ENCODE assay signal across 8 cellular contexts in genomic region chr20:46400828-46401477, GRCh38. TPM values are rescaled to one million over a fixed set of nuclear protein-coding genes. Genes with fewer than 3 reads are reported as not detected.
DNase-seq lines count a peak whose midpoint lies in the region; ATAC-seq, FAIRE-seq and TF ChIP-seq lines count a peak whose summit lies in the region.

No MANE protein-coding gene starts in this region.

- DNase-seq in AG10803 (ENCODE audit: low read depth), result peak; percentile 53
- peak; percentile 42 for DNase-seq in astrocyte (ENCODE audit: low read depth)
- no peak for DNase-seq in lung (ENCODE audit: low spot score)
- DNase-seq in vagina (ENCODE audit: extremely low spot score in 2 of 2), result no peak
- DNase-seq in anterior cingulate cortex (lab: John Stamatoyannopoulos, UW), result no peak
- no peak for DNase-seq in activated CD8-positive, alpha-beta memory T cell treated with anti-CD3 and anti-CD28 coated beads, Interleukin-2, amount 50 U/mL, for 48 hours

- peaks cover 31% of the 10 kb centered on the region for H3K4me1 Mint-ChIP-seq in astrocyte (ENCODE audit: low read depth, unreplicated experiment)

- H3K9me3 Mint-ChIP-seq in astrocyte (ENCODE audit: unreplicated experiment), result no peaks in the 10 kb centered on the region

- H2AFZ ChIP-seq in astrocyte (ENCODE audit: low read depth, low read length), result no peak overlapping the region

- peak overlapping the region; percentile 55 for H3K27ac Mint-ChIP-seq in astrocyte (ENCODE audit: unreplicated experiment)

- TF ChIP-seq CTCF in AG10803 (conservative IDR thresholded peaks at IDR 0.05; ENCODE audit: low read length), result no peak
- no peak for TF ChIP-seq CTCF in astrocyte (IDR thresholded peaks at IDR 0.05; ENCODE audit: insufficient read depth, low read depth, low read length)
- TF ChIP-seq CTCF in lung (IDR thresholded peaks at IDR 0.05; ENCODE audit: control extremely low read depth, extremely low read depth), result no peak
- TF ChIP-seq CTCF in vagina (IDR thresholded peaks at IDR 0.05), result no peak

- TF ChIP-seq POLR2A in vagina (IDR thresholded peaks at IDR 0.05), result no peak

- peaks cover 32% of the 10 kb centered on the region for H3K36me3 ChIP-seq in KOPT-K1 (ENCODE audit: insufficient read depth, low read length)
- peaks cover 7% of the 10 kb centered on the region for H3K36me3 ChIP-seq in astrocyte (ENCODE audit: insufficient read depth, low read length)
- H3K36me3 ChIP-seq in lung (ENCODE audit: control insufficient read depth in 2 of 2, insufficient read depth in 2 of 2, low read length in 2 of 2), result peaks cover 0 to 2% of the 10 kb centered on the region in 2 donors
- H3K36me3 ChIP-seq in vagina, result peaks cover 0 to 10% of the 10 kb centered on the region in 2 donors

- peak overlapping the region; percentile 39 for H3K27ac ChIP-seq in KOPT-K1 (ENCODE audit: low read depth, low read length, poor library complexity, severe bottlenecking)
- H3K27ac ChIP-seq in astrocyte (ENCODE audit: low read depth, low read length), result no peak overlapping the region
- H3K27ac ChIP-seq in lung (ENCODE audit: low read depth in 1 of 2, low read length in 1 of 2), result peak overlapping the region; percentile 81 to 91
- peak overlapping the region; percentile 84 for H3K27ac ChIP-seq in vagina

- H3K4me3 Mint-ChIP-seq in astrocyte (ENCODE audit: unreplicated experiment), result peak overlapping the region; percentile 40

- H3K36me3 Mint-ChIP-seq in astrocyte (ENCODE audit: low read depth, unreplicated experiment), result peaks cover 2% of the 10 kb centered on the region

- intact Hi-C loops in vagina (cut with DNase I), result no loop called here

- H3K27me3 Mint-ChIP-seq in astrocyte (ENCODE audit: low read depth, unreplicated experiment), result no peaks in the 10 kb centered on the region

- H3K4me3 ChIP-seq in AG10803 (ENCODE audit: low read length), result peak overlapping the region; percentile 32
- H3K4me3 ChIP-seq in astrocyte (ENCODE audit: insufficient read depth, low read depth, low read length), result no peak overlapping the region
- H3K4me3 ChIP-seq in lung, result no peak overlapping the region
- H3K4me3 ChIP-seq in vagina, result peak overlapping the region; percentile 6 to 12

- peaks cover 16% of the 10 kb centered on the region for H3K4me1 ChIP-seq in astrocyte (ENCODE audit: insufficient read depth, low read length)
- H3K4me1 ChIP-seq in lung (ENCODE audit: control insufficient read depth in 2 of 2, insufficient read depth in 2 of 2, low read length in 2 of 2), result peaks cover 26 to 36% of the 10 kb centered on the region in 2 donors
- H3K4me1 ChIP-seq in vagina, result peaks cover 73% of the 10 kb centered on the region

- H3K9ac ChIP-seq in astrocyte (ENCODE audit: low read length), result peak overlapping the region; percentile 32

- H3K9me3 ChIP-seq in KOPT-K1 (ENCODE audit: insufficient read depth, low read length, poor library complexity, severe bottlenecking) (no peaks in the 10 kb centered on the region), astrocyte (ENCODE audit: insufficient read depth, low read depth, low read length) (no peaks in the 10 kb centered on the region), lung (ENCODE audit: control insufficient read depth in 2 of 2, insufficient read depth in 1 of 2, low read length in 1 of 2) (no peaks in the 10 kb centered on the region), vagina (no peaks in the 10 kb centered on the region)

- H3K27me3 ChIP-seq in astrocyte (ENCODE audit: insufficient read depth, low read length) (no peaks in the 10 kb centered on the region), lung (ENCODE audit: control insufficient read depth, insufficient read depth) (no peaks in the 10 kb centered on the region), vagina (no peaks in the 10 kb centered on the region)

- no peak for FAIRE-seq in astrocyte (lab: Jason Lieb, UNC)

- H3K79me2 ChIP-seq in astrocyte (ENCODE audit: insufficient read depth, low read length), result peaks cover 83% of the 10 kb centered on the region

- 10 to 13% methylated on average over 6 of the region's 6 CpGs for WGBS in lung, 2 donors

- no peak for ATAC-seq in lung (ENCODE audit: insufficient read depth, low FRiP score)
- ATAC-seq in HG03469 (IDR thresholded peaks at IDR 0.05; ENCODE audit: unreplicated experiment), result no peak

- peak overlapping the region; percentile 63 for H3K4me2 ChIP-seq in astrocyte (ENCODE audit: low read length)

- peaks cover 76% of the 10 kb centered on the region for H4K20me1 ChIP-seq in astrocyte (ENCODE audit: insufficient read depth, low read length)

RNA-seq across cellular contexts. Expression of gene ELMO2, which starts 5.5 kb away (rescaled TPM):
- total RNA-seq in astrocyte (53.4 and 56.7 TPM in 2 replicates), lung (10 to 100 TPM; 54.1 to 56.5 TPM), vagina (73.9 TPM)
- polyA plus RNA-seq in lung, result 10 to 100 TPM; 19.6 to 37.8 TPM

Comparison
In these comparisons a context has a peak if more than half of its experiments do, and no peak if none do; other contexts are left out.
1. DNase-seq: peak in AG10803 (single experiment) and astrocyte (single experiment); none in lung (single experiment), vagina (0 of 2), anterior cingulate cortex (0 of 58) and activated CD8-positive, alpha-beta memory T cell treated with anti-CD3 and anti-CD28 coated beads, Interleukin-2, amount 50 U/mL, for 48 hours (single experiment).
2. H3K4me3 ChIP-seq: peak in AG10803 (single experiment) and vagina (2 of 2); none in astrocyte (single experiment) and lung (single experiment).